In the genomic region with DNA sequence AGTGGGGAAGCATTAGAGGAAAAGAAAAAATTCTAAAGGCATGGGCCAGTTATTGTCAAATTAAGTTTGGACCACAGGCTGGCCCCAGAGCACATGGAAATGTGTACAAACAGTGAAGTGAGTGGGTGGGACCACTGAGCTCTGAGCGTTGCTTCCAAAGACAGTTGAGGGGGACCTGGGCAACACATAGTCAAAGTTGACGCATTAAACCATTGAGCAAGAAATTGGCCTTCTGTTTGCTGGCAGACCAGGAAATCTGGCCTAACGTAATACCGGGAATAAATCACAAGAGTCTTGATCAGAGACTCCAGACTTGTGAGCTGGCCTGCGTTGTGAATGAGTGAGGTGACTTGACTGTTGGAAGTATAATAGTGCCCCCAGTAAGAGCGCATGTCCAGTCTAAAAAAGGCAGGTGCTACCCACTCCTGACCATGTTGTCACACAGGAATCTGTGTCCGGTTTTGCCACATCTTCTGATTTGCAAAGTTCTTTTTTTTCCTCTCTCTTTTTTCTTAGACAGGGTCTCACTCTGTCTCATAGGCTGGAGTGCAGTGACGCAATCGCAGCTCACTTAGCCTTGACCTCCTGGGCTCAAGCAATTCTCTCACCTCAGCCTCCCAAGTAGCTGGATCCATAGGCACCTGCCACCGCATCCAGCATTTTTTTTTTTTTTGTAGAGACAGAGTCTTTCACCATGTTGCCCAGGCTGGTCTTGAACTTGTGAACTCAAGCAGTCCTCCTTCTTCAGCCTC, we compare ENCODE assay signal across 20 cellular contexts.
"Had no signal": no experiment of that assay in that cellular context is flagged by ENCODE, and none has a peak within 500 bp of the region (broad histone marks: within the 10 kb centered on the region; RNA-seq: fewer than 3 reads in every experiment).

No MANE protein-coding gene starts in this region.

- ATAC-seq: activated CD8-positive, alpha-beta T cell treated with anti-CD3 and anti-CD28 coated beads for 36 hours; activated T-cell treated with anti-CD3 and anti-CD28 coated beads, Interleukin-2, amount 50 U/mL, for 4 hours; activated T-helper 17 cell treated with anti-CD3 and anti-CD28 coated beads, Interleukin-2, amount 50 U/mL, for 72 hours; heart left ventricle; natural killer cell; stimulated activated effector memory CD8-positive, alpha-beta T cell treated with anti-CD3 and anti-CD28 coated beads, Interleukin-12 subunit alpha, Interleukin-12 subunit beta, amount 100 ng/mL, for 72 hours; T-cell had no signal

- H3K9me3 ChIP-seq: sigmoid colon, vagina had no signal

- H3K4me3 ChIP-seq: esophagus muscularis mucosa, heart left ventricle, sigmoid colon, vagina had no signal

- H3K36me3 ChIP-seq: esophagus muscularis mucosa, heart left ventricle, sigmoid colon, vagina had no signal

- DNase-seq: activated B cell treated with CpG ODN at 0.5 μM for 24 hours; activated CD4-positive, alpha-beta T cell treated with anti-CD3 and anti-CD28 coated beads, Interleukin-2, amount 50 U/mL, for 1 hour; activated CD8-positive, alpha-beta T cell treated with anti-CD3 and anti-CD28 coated beads for 36 hours; activated gamma-delta T cell treated with Interleukin-2 at 50 U/mL for 16 hours; activated naive CD4-positive, alpha-beta T cell treated with anti-CD3 and anti-CD28 coated beads, Interleukin-2, amount 50 U/mL, for 16 hours; activated T-cell treated with anti-CD3 and anti-CD28 coated beads, Interleukin-2, amount 50 U/mL, for 4 hours; amygdala; heart left ventricle; hypothalamus; natural killer cell; sigmoid colon; small intestine; stimulated activated CD4-positive, alpha-beta T cell treated with anti-CD3 and anti-CD28 coated beads, Interleukin-4, amount 100 ng/mL, for 24 hours; substantia nigra; T-cell had no signal

- H3K4me1 ChIP-seq: esophagus muscularis mucosa, sigmoid colon, vagina had no signal

- H3K27me3 ChIP-seq: sigmoid colon, vagina had no signal

- FAIRE-seq: bronchial epithelial cell, small intestine had no signal

- H3K27ac ChIP-seq: esophagus muscularis mucosa, heart left ventricle, sigmoid colon, vagina had no signal
